In the genomic region with DNA sequence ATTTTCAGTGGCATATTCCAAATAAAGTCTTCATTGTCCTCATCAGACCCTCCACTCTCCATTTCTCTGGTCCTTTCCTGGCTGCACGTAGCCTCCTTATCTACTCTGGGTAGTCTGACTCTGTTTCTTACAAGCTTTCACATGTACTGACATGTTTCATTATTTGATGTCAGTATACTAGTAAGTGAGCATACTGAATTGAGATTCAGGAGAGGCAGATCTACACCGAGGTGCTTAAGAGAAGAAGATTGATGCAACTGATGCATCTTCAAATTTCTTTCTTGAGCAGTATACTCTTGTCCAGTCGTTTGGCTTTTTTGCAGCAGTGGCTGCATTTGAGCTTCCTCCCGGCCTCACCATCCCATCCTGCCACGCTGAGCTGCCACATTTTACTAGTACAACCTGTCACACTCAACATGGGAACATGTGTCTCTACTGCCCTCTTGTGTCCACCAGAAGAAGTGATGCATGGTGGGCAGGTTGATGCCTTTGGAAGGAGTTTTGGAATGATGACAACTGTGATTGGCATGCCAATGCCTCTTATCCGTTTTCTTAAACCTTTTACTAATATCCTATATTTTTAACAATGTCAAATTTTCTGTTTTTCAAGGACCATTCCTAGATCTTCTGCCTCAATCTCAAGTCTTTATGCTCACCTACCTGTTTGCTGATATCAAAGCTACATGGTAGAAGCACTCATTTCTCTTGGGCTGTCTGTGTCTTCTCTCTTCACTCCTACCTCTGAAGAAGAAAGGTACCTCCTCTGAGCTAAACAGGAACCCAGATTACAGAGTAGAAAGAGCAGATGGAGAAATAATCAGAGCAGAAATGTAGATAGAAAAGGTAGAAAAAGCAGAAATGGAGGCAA, we compare ENCODE assay signal across 8 cellular contexts. TPM values are rescaled to one million over a fixed set of nuclear protein-coding genes. Genes with fewer than 3 reads are reported as not detected.
A peak's percentile ranks its signal among the peaks of the same experiment; 100 is the strongest.
DNase-seq lines count a peak whose midpoint lies in the region; ATAC-seq and TF ChIP-seq lines count a peak whose summit lies in the region.

No MANE protein-coding gene starts in this region.

- H3K4me1 ChIP-seq in stomach: no peaks in the 10 kb centered on the region

- H3K4me3 Mint-ChIP-seq in activated CD8-positive, alpha-beta memory T cell treated with anti-CD3 and anti-CD28 coated beads, Interleukin-2, amount 10 ng/mL, durations not matched to agents 7 days and 5 days: peak overlapping the region; percentile 33
- H3K4me3 Mint-ChIP-seq in natural killer cell treated with Interleukin-12 subunit alpha and Interleukin-12 subunit beta and Interleukin-15 and Interleukin-18, amount 100 ng/mL, for 72 hours: no peak overlapping the region

- H3K9me3 Mint-ChIP-seq in activated CD8-positive, alpha-beta memory T cell treated with anti-CD3 and anti-CD28 coated beads, Interleukin-2, amount 10 ng/mL, durations not matched to agents 7 days and 5 days (ENCODE audit: low read depth): no peaks in the 10 kb centered on the region
- no peaks in the 10 kb centered on the region for H3K9me3 Mint-ChIP-seq in natural killer cell treated with Interleukin-12 subunit alpha and Interleukin-12 subunit beta and Interleukin-15 and Interleukin-18, amount 100 ng/mL, for 72 hours

- CTCF ChIA-PET in activated CD8-positive, alpha-beta memory T cell treated with anti-CD3 and anti-CD28 coated beads, Interleukin-2, amount 10 ng/mL, durations not matched to agents 7 days and 5 days (lab: Charles Lee): interaction anchor here (0.6 to 11.8 kb wide), 45 partner anchors 9 to 429 kb away, joined by 3 to 154 read pairs (median 4); partner anchors contain the start of genes CIP2A, DZIP3 and TRAT1

- TF ChIP-seq EP300 in stomach (IDR thresholded peaks at IDR 0.05): no peak

- no peaks in the 10 kb centered on the region for H3K9me3 ChIP-seq in stomach

- TF ChIP-seq CTCF in stomach (IDR thresholded peaks at IDR 0.05): peak in 5 of 7 experiments; percentile 67 to 84 (median 74)

- H3K27me3 Mint-ChIP-seq in activated CD8-positive, alpha-beta memory T cell treated with anti-CD3 and anti-CD28 coated beads, Interleukin-2, amount 10 ng/mL, durations not matched to agents 7 days and 5 days: peaks cover 22% of the 10 kb centered on the region
- H3K27me3 Mint-ChIP-seq in natural killer cell treated with Interleukin-12 subunit alpha and Interleukin-12 subunit beta and Interleukin-15 and Interleukin-18, amount 100 ng/mL, for 72 hours: peaks cover 26 to 32% of the 10 kb centered on the region in 2 donors

- intact Hi-C loops in stomach (cut with DNase I; ENCODE audit: low total_unique reads): loop anchor here (5.0 kb wide), 1 partner anchor 253 kb away; no protein-coding TSS in a partner anchor

- no peak overlapping the region for H3K4me3 ChIP-seq in stomach

- H3K27ac ChIP-seq in epithelial cell of prostate: no peak overlapping the region
- H3K27ac ChIP-seq in stomach: no peak overlapping the region

- H3K27me3 ChIP-seq in stomach: peaks cover 0 to 6% (median 0%) of the 10 kb centered on the region in 3 donors

- ATAC-seq in GM21390 (IDR thresholded peaks at IDR 0.05; ENCODE audit: unreplicated experiment): peak; percentile 94
- peak; percentile 96 for ATAC-seq in activated CD8-positive, alpha-beta memory T cell treated with anti-CD3 and anti-CD28 coated beads, Interleukin-2, amount 10 ng/mL, durations not matched to agents 7 days and 5 days
- peak; percentile 73 to 74 for ATAC-seq in natural killer cell treated with Interleukin-12 subunit alpha and Interleukin-12 subunit beta and Interleukin-15 and Interleukin-18, amount 100 ng/mL, for 72 hours

- H3K27ac Mint-ChIP-seq in activated CD8-positive, alpha-beta memory T cell treated with anti-CD3 and anti-CD28 coated beads, Interleukin-2, amount 10 ng/mL, durations not matched to agents 7 days and 5 days: peak overlapping the region; percentile 71
- H3K27ac Mint-ChIP-seq in natural killer cell treated with Interleukin-12 subunit alpha and Interleukin-12 subunit beta and Interleukin-15 and Interleukin-18, amount 100 ng/mL, for 72 hours: no peak overlapping the region

- peaks cover 18% of the 10 kb centered on the region for H3K4me1 Mint-ChIP-seq in activated CD8-positive, alpha-beta memory T cell treated with anti-CD3 and anti-CD28 coated beads, Interleukin-2, amount 10 ng/mL, durations not matched to agents 7 days and 5 days
- peaks cover 4 to 6% of the 10 kb centered on the region in 2 donors for H3K4me1 Mint-ChIP-seq in natural killer cell treated with Interleukin-12 subunit alpha and Interleukin-12 subunit beta and Interleukin-15 and Interleukin-18, amount 100 ng/mL, for 72 hours (ENCODE audit: low read depth in 2 of 2)

- no peaks in the 10 kb centered on the region for H3K36me3 ChIP-seq in stomach

- 22 to 24% (median 22%) methylated on average over 6 of the region's 6 CpGs for whole genome bisulfite sequencing in stomach, 5 donors

- no peaks in the 10 kb centered on the region for H3K36me3 Mint-ChIP-seq in activated CD8-positive, alpha-beta memory T cell treated with anti-CD3 and anti-CD28 coated beads, Interleukin-2, amount 10 ng/mL, durations not matched to agents 7 days and 5 days
- H3K36me3 Mint-ChIP-seq in natural killer cell treated with Interleukin-12 subunit alpha and Interleukin-12 subunit beta and Interleukin-15 and Interleukin-18, amount 100 ng/mL, for 72 hours: no peaks in the 10 kb centered on the region

- no peak for TF ChIP-seq POLR2A in stomach (IDR thresholded peaks at IDR 0.05)

- DNase-seq in DMS153 (lab: John Stamatoyannopoulos, UW) (peak; percentile 30), HS-27A (ENCODE audit: low read depth) (peak; percentile 42), NOMO-1 (lab: John Stamatoyannopoulos, UW; ENCODE audit: unreplicated experiment in 2 of 2) (peak; percentile 15 to 27), epithelial cell of prostate (ENCODE audit: low read depth, low spot score) (peak; percentile 31), stomach (peak; percentile 65)
- DNase-seq in activated CD8-positive, alpha-beta memory T cell treated with anti-CD3 and anti-CD28 coated beads, Interleukin-2, amount 10 ng/mL, durations not matched to agents 7 days and 5 days: peak; percentile 83
- peak; percentile 65 for DNase-seq in natural killer cell treated with Interleukin-12 subunit alpha and Interleukin-12 subunit beta and Interleukin-15 and Interleukin-18, amount 100 ng/mL, for 72 hours (ENCODE audit: low spot score)

RNA-seq across cellular contexts. Expression of gene GUCA1C, which starts 38.7 kb away (rescaled TPM):
- not detected for total RNA-seq in activated CD8-positive, alpha-beta memory T cell treated with anti-CD3 and anti-CD28 coated beads, Interleukin-2, amount 10 ng/mL, durations not matched to agents 7 days and 5 days
- not detected for total RNA-seq in natural killer cell treated with Interleukin-12 subunit alpha and Interleukin-12 subunit beta and Interleukin-15 and Interleukin-18, amount 100 ng/mL, for 72 hours
- not detected for total RNA-seq in stomach
- polyA plus RNA-seq in stomach: 1 to 10 TPM in 2 of 3 donors, under 1 TPM in 1; 0.45 to 4.7 (median 2.6) TPM

Comparison
In these comparisons a context has a peak if more than half of its experiments do, and no peak if none do; other contexts are left out.
1. DNase-seq: peak in every context shown above with its lines; median percentile 83 in activated CD8-positive, alpha-beta memory T cell treated with anti-CD3 and anti-CD28 coated beads, Interleukin-2, amount 10 ng/mL, durations not matched to agents 7 days and 5 days; 65 in natural killer cell treated with Interleukin-12 subunit alpha and Interleukin-12 subunit beta and Interleukin-15 and Interleukin-18, amount 100 ng/mL, for 72 hours; 65 in stomach; 42 in HS-27A; 31 in epithelial cell of prostate; 30 in DMS153; 21 in NOMO-1.